In the genomic region with DNA sequence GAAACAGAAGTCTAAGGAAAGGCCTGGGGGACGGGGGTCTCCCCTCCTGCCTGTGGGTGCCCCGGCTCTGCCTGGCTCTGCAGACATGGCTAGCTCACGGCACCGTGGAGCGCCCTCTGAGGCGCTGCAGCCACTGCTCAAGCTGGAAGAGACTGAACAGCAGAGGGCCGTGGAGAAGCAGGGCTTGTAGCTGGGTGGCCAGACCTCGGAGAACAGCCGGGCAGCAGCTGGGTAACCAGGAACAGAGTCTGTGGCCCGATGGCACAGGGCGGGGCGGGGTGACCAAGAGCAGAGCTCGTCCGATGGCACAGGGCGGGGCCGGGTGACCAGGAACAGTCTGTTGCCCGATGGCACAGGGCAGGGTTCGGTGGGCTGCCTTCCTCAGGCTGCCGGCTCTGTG, we compare ENCODE assay signal across 18 cellular contexts. TPM values are rescaled to one million over a fixed set of nuclear protein-coding genes. Genes with fewer than 3 reads are reported as not detected.
DNase-seq lines count a peak whose midpoint lies in the region; ATAC-seq and TF ChIP-seq lines count a peak whose summit lies in the region.
"Had no signal": no experiment of that assay in that cellular context is flagged by ENCODE, and none has a peak within 500 bp of the region (broad histone marks: within the 10 kb centered on the region; RNA-seq: fewer than 3 reads in every experiment).

No MANE protein-coding gene starts in this region.

- H3K27me3 Mint-ChIP-seq in nephron progenitor cell (ENCODE audit: low read depth, poor library complexity), result no peaks in the 10 kb centered on the region
- H3K27me3 Mint-ChIP-seq: CD8-positive, alpha-beta memory T cell; IgD-negative memory B cell had no signal

- no peaks in the 10 kb centered on the region for H3K9me3 ChIP-seq in right cardiac atrium (ENCODE audit: control insufficient read depth, low read length)
- H3K9me3 ChIP-seq in left ventricle myocardium inferior (replicated peaks), result no peaks in the 10 kb centered on the region
- no peaks in the 10 kb centered on the region for H3K9me3 ChIP-seq in transverse colon

- H3K27me3 ChIP-seq in right cardiac atrium (ENCODE audit: control insufficient read depth, insufficient read depth) (no peaks in the 10 kb centered on the region), left ventricle myocardium inferior (ENCODE audit: low read depth) (no peaks in the 10 kb centered on the region), dorsolateral prefrontal cortex (no peaks in the 10 kb centered on the region), transverse colon (no peaks in the 10 kb centered on the region)
- H3K27me3 ChIP-seq: BLaER1 treated with 17β-estradiol and CSF1 and Interleukin-3, amounts not matched to agents 10 nM and 100 nM had no signal

- peak in 2 of 3 donors; percentile 47 to 49 for DNase-seq in right cardiac atrium
- no peak for DNase-seq in left ventricle myocardium inferior
- peak in 2 of 10 donors; percentile 59 to 63 for DNase-seq in dorsolateral prefrontal cortex
- DNase-seq in nephron progenitor cell, result no peak
- peak; percentile 46 for DNase-seq in transverse colon
- no peak for DNase-seq in G401 (ENCODE audit: low spot score)
- DNase-seq in NCI-H1105 treated with DMSO at 0.1 percent for 48 hours (lab: John Stamatoyannopoulos, UW), result no peak
- DNase-seq in RKO (ENCODE audit: low spot score), result no peak
- DNase-seq: NCI-H187, NCI-H2171, NCI-H446 treated with DMSO at 0.1 percent for 48 hours, NCI-H748 treated with DMSO at 0.1 percent for 48 hours, OCI-M1 had no signal

- H3K4me3 ChIP-seq in right cardiac atrium (ENCODE audit: low read length), result no peak overlapping the region
- H3K4me3 ChIP-seq in left ventricle myocardium inferior, result no peak overlapping the region
- no peak overlapping the region for H3K4me3 ChIP-seq in dorsolateral prefrontal cortex
- no peak overlapping the region for H3K4me3 ChIP-seq in transverse colon
- H3K4me3 ChIP-seq: BLaER1 treated with 17β-estradiol and CSF1 and Interleukin-3, amounts not matched to agents 10 nM and 100 nM had no signal

- H3K36me3 Mint-ChIP-seq in nephron progenitor cell (ENCODE audit: low read depth), result peaks cover 19% of the 10 kb centered on the region
- H3K36me3 Mint-ChIP-seq: IgD-negative memory B cell had no signal

- in situ Hi-C loops in transverse colon (cut with MboI; ENCODE audit: low pct_ligation_motif_present in 1 of 4, low pct_unique_long_range_greater_than_20kb in 1 of 4, low sequenced_read_pairs in 3 of 4), result no loop called here
- in situ Hi-C loops in G401 (cut with HindIII; ENCODE audit: low sequenced_read_pairs), result no loop called here

- TF ChIP-seq POLR2A in transverse colon (IDR thresholded peaks at IDR 0.05), result no peak

- H3K27ac Mint-ChIP-seq in nephron progenitor cell, result peak overlapping the region; percentile 74
- H3K27ac Mint-ChIP-seq: CD8-positive, alpha-beta memory T cell; IgD-negative memory B cell had no signal

- TF ChIP-seq EP300 in transverse colon (IDR thresholded peaks at IDR 0.05; ENCODE audit: low read depth), result no peak

- intact Hi-C loops in right cardiac atrium (cut with DNase I) (no loop called here), left ventricle myocardium inferior (cut with micrococcal nuclease) (no loop called here), dorsolateral prefrontal cortex (cut with DNase I) (no loop called here), transverse colon (cut with DNase I; ENCODE audit: low total_unique reads) (no loop called here)

- WGBS in right cardiac atrium, result 91% methylated on average over 19 of the region's 19 CpGs
- 80% methylated on average over 19 of the region's 19 CpGs; no CpG with 5 or more reads in 1 of the 2 donors for WGBS in transverse colon (ENCODE audit: low coverage in 1 of 2), 2 donors

- H3K36me3 ChIP-seq in left ventricle myocardium inferior (peaks cover 47% of the 10 kb centered on the region), transverse colon (no peaks in the 10 kb centered on the region)

- no peaks in the 10 kb centered on the region for H3K4me1 Mint-ChIP-seq in nephron progenitor cell
- H3K4me1 Mint-ChIP-seq: CD8-positive, alpha-beta memory T cell had no signal

- no peak overlapping the region for H3K27ac ChIP-seq in right cardiac atrium (ENCODE audit: low read length)
- H3K27ac ChIP-seq in left ventricle myocardium inferior (replicated peaks), result no peak overlapping the region
- peak overlapping the region in 44 of 59 donors; percentile 10 to 82 (median 52) for H3K27ac ChIP-seq in dorsolateral prefrontal cortex
- peak overlapping the region in 1 of 4 donors; percentile 14 for H3K27ac ChIP-seq in transverse colon
- H3K27ac ChIP-seq: BLaER1 treated with 17β-estradiol and CSF1 and Interleukin-3, amounts not matched to agents 10 nM and 100 nM had no signal

- no peak overlapping the region for H3K4me3 Mint-ChIP-seq in nephron progenitor cell

- TF ChIP-seq CTCF in left ventricle myocardium inferior (IDR thresholded peaks at IDR 0.05; ENCODE audit: borderline replicate concordance) (no peak), dorsolateral prefrontal cortex (IDR thresholded peaks at IDR 0.05 in 54 of 56, conservative IDR thresholded peaks at IDR 0.05 in 2 of 56; ENCODE audit: low read depth in 1 of 56, partially characterized antibody in 56 of 56) (peak in 13 of 56 donors; percentile 8 to 41 (median 19)), nephron progenitor cell (IDR thresholded peaks at IDR 0.05) (no peak), transverse colon (IDR thresholded peaks at IDR 0.05) (no peak)

- H3K4me1 ChIP-seq in right cardiac atrium (ENCODE audit: control insufficient read depth, insufficient read depth, low read length) (no peaks in the 10 kb centered on the region), left ventricle myocardium inferior (peaks cover 2% of the 10 kb centered on the region), transverse colon (peaks cover 0 to 5% (median 4%) of the 10 kb centered on the region in 4 donors)
- H3K4me1 ChIP-seq: BLaER1 treated with 17β-estradiol and CSF1 and Interleukin-3, amounts not matched to agents 10 nM and 100 nM had no signal

- no peak for ATAC-seq in right cardiac atrium

- peaks cover 4% of the 10 kb centered on the region for H3K9me3 Mint-ChIP-seq in nephron progenitor cell
- H3K9me3 Mint-ChIP-seq: CD8-positive, alpha-beta memory T cell; IgD-negative memory B cell had no signal

RNA-seq across cellular contexts. Expression of gene RNH1, which starts 18.1 kb away (rescaled TPM):
- 100 to 1,000 TPM; 188 to 203 (median 195) TPM for total RNA-seq in right cardiac atrium
- 162 TPM for polyA plus RNA-seq in right cardiac atrium
- 142 TPM for total RNA-seq in left ventricle myocardium inferior
- total RNA-seq in dorsolateral prefrontal cortex, result 100 to 1,000 TPM in 68 of 120 experiments, 10 to 100 TPM in 52; 67.4 to 242 (median 102) TPM
- 100 to 1,000 TPM; 151 to 309 (median 198) TPM for total RNA-seq in transverse colon
- total RNA-seq in G401 (2014; rRNA removed; shearing (Covaris generic)), result 164 and 168 TPM in 2 replicates

RNA-seq across cellular contexts. Expression of gene PTDSS2, which starts 38.9 kb away (rescaled TPM):
- total RNA-seq in right cardiac atrium, result 10 to 100 TPM; 30.2 to 33.3 (median 30.9) TPM
- 30.7 TPM for polyA plus RNA-seq in right cardiac atrium
- total RNA-seq in left ventricle myocardium inferior, result 30.2 TPM
- total RNA-seq in dorsolateral prefrontal cortex, result 10 to 100 TPM; 32.5 to 82.7 (median 53.2) TPM
- total RNA-seq in transverse colon, result 100 to 1,000 TPM in 2 of 4 donors, 10 to 100 TPM in 2; 28.5 to 264 (median 76.0) TPM
- 78.1 and 84.1 TPM in 2 replicates for total RNA-seq in G401 (2014; rRNA removed; shearing (Covaris generic))

RNA-seq across cellular contexts. Expression of gene HRAS, which starts 46.4 kb away (rescaled TPM):
- 10 to 100 TPM; 45.7 to 60.4 (median 49.3) TPM for total RNA-seq in right cardiac atrium
- polyA plus RNA-seq in right cardiac atrium, result 64.4 TPM
- 55.9 TPM for total RNA-seq in left ventricle myocardium inferior
- 100 to 1,000 TPM in 19 of 120 experiments, 10 to 100 TPM in 101; 50.7 to 122 (median 86.8) TPM for total RNA-seq in dorsolateral prefrontal cortex
- total RNA-seq in transverse colon, result 10 to 100 TPM; 31.0 to 57.1 (median 33.9) TPM
- 51.7 and 60.1 TPM in 2 replicates for total RNA-seq in G401 (2014; rRNA removed; shearing (Covaris generic))

RNA-seq across cellular contexts. Expression of gene ANO9, which starts 47.2 kb away (rescaled TPM):
- total RNA-seq in right cardiac atrium (under 1 TPM; 0.14 to 0.46 (median 0.20) TPM), left ventricle myocardium inferior (0.11 TPM), dorsolateral prefrontal cortex (under 1 TPM in 21 of 120 experiments, not detected in 99; 0.08 to 0.70 (median 0.20) TPM), transverse colon (100 to 1,000 TPM; 117 to 490 (median 296) TPM)
- polyA plus RNA-seq in right cardiac atrium, result 0.20 TPM
- 0.31 and 0.98 TPM in 2 replicates for total RNA-seq in G401 (2014; rRNA removed; shearing (Covaris generic))
- total RNA-seq: LHCN-M2, SK-MEL-5 had no signal

RNA-seq across cellular contexts. Expression of gene LRRC56, which starts 48.3 kb away (rescaled TPM):
- total RNA-seq in right cardiac atrium (under 1 TPM; 0.36 to 0.59 (median 0.43) TPM), left ventricle myocardium inferior (0.25 TPM), dorsolateral prefrontal cortex (1 to 10 TPM; 1.5 to 6.7 (median 3.8) TPM), transverse colon (1 to 10 TPM; 2.3 to 8.4 (median 3.1) TPM)
- 0.48 TPM for polyA plus RNA-seq in right cardiac atrium
- 0.03 and 1.0 TPM in 2 replicates for total RNA-seq in G401 (2014; rRNA removed; shearing (Covaris generic))

Comparison
In these comparisons a context has a peak if more than half of its experiments do, and no peak if none do; other contexts are left out.
1. DNase-seq: peak in right cardiac atrium (2 of 3) and transverse colon (single experiment); none in left ventricle myocardium inferior (single experiment), nephron progenitor cell (single experiment), G401 (single experiment), NCI-H1105 treated with DMSO at 0.1 percent for 48 hours (single experiment) and RKO (single experiment).
2. H3K27ac ChIP-seq: peak in dorsolateral prefrontal cortex (44 of 59); none in right cardiac atrium (single experiment) and left ventricle myocardium inferior (single experiment).